In the genomic region with DNA sequence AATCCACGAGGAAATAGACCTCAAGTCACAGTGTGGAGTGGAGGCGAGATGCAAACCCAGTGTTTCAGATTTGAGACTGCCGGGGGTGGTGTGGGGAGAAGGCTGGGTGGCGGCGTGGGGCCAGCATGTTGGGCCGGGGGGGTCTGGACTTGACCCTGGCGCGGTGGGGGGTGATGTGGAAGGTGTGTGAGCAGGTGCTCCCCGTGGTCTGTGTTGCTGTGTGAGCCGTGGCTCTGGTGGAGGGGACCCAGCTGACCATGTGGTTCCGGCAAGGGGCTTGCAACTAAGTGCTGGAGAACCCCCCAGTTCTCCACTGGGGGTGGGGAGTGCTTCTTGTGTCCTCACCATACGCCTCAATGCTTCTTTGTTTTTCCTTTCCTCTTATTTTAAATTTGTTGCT, we compare ENCODE assay signal across 12 cellular contexts. TPM values are rescaled to one million over a fixed set of nuclear protein-coding genes. Genes with fewer than 3 reads are reported as not detected.
A peak's percentile ranks its signal among the peaks of the same experiment; 100 is the strongest.
DNase-seq lines count a peak whose midpoint lies in the region; ATAC-seq and TF ChIP-seq lines count a peak whose summit lies in the region.
"Had no signal": no experiment of that assay in that cellular context is flagged by ENCODE, and none has a peak within 500 bp of the region (broad histone marks: within the 10 kb centered on the region; RNA-seq: fewer than 3 reads in every experiment).

No MANE protein-coding gene starts in this region.

- peaks cover 100% of the 10 kb centered on the region for H4K20me1 ChIP-seq in hepatocyte (ENCODE audit: insufficient read depth, poor library complexity, severe bottlenecking)

- in situ Hi-C loops in KBM-7 (cut with MboI; ENCODE audit: low pct_unique_long_range_greater_than_20kb, low sequenced_read_pairs): no loop called here

- H3K9me2 ChIP-seq in hepatocyte (replicated peaks; ENCODE audit: insufficient read depth): no peaks in the 10 kb centered on the region

- H3K36me3 ChIP-seq in hepatocyte (replicated peaks; ENCODE audit: insufficient read depth, low read depth) (no peaks in the 10 kb centered on the region), spleen (peaks cover 0 to 38% (median 1%) of the 10 kb centered on the region in 6 donors)

- no peaks in the 10 kb centered on the region for H3K27me3 ChIP-seq in hepatocyte
- no peaks in the 10 kb centered on the region for H3K27me3 ChIP-seq in spleen (replicated peaks in 1 of 7)

- H3K36me3 Mint-ChIP-seq in activated CD8-positive, alpha-beta memory T cell treated with anti-CD3 and anti-CD28 coated beads, Interleukin-2, amount 10 ng/mL, durations not matched to agents 7 days and 5 days: peaks cover 30% of the 10 kb centered on the region
- peaks cover 62% of the 10 kb centered on the region for H3K36me3 Mint-ChIP-seq in activated CD8-positive, alpha-beta T cell treated with anti-CD3 and anti-CD28 coated beads, Interleukin-2, amount 10 ng/mL, durations not matched to agents 7 days and 5 days (ENCODE audit: low read depth)
- peaks cover 30 to 55% of the 10 kb centered on the region in 2 donors for H3K36me3 Mint-ChIP-seq in stimulated activated naive B cell treated with anti-CD40 and anti-IgM and Interleukin-4, amounts not matched to agents 10 μg/mL and 1 μg/mL and 100 μg/mL, for 72 hours

- intact Hi-C loops in spleen (cut with DNase I; ENCODE audit: low total_unique reads): no loop called here

- H3K4me3 ChIP-seq in hepatocyte (no peak overlapping the region), spleen (no peak overlapping the region)

- H3K4me3 Mint-ChIP-seq in activated CD8-positive, alpha-beta memory T cell treated with anti-CD3 and anti-CD28 coated beads, Interleukin-2, amount 10 ng/mL, durations not matched to agents 7 days and 5 days: no peak overlapping the region
- peak overlapping the region; percentile 66 for H3K4me3 Mint-ChIP-seq in activated CD8-positive, alpha-beta T cell treated with anti-CD3 and anti-CD28 coated beads, Interleukin-2, amount 10 ng/mL, durations not matched to agents 7 days and 5 days
- peak overlapping the region in 1 of 2 donors; percentile 8 for H3K4me3 Mint-ChIP-seq in stimulated activated naive B cell treated with anti-CD40 and anti-IgM and Interleukin-4, amounts not matched to agents 10 μg/mL and 1 μg/mL and 100 μg/mL, for 72 hours

- CTCF ChIA-PET in activated CD8-positive, alpha-beta memory T cell treated with anti-CD3 and anti-CD28 coated beads, Interleukin-2, amount 10 ng/mL, durations not matched to agents 7 days and 5 days (lab: Charles Lee): no interaction called here
- CTCF ChIA-PET in activated CD8-positive, alpha-beta T cell treated with anti-CD3 and anti-CD28 coated beads, Interleukin-2, amount 10 ng/mL, durations not matched to agents 7 days and 5 days (lab: Charles Lee): interaction anchor here (1.8 kb wide), 3 partner anchors 10 to 70 kb away, joined by 5 to 12 read pairs (median 7); no protein-coding TSS in a partner anchor

- WGBS in hepatocyte (ENCODE audit: low lambda C conversion rate, missing lambda C conversion rate): 85% methylated on average over 11 of the region's 12 CpGs
- WGBS in spleen, 5 donors: 68 to 84% (median 77%) methylated on average over 10 to 12 of the region's 12 CpGs

- H3K4me2 ChIP-seq in hepatocyte: no peak overlapping the region

- H2AFZ ChIP-seq in hepatocyte: no peak overlapping the region

- peak overlapping the region; percentile 90 for H3K27ac ChIP-seq in hepatocyte
- peak overlapping the region in 1 of 8 donors; percentile 57 for H3K27ac ChIP-seq in spleen

- peaks cover 100% of the 10 kb centered on the region for H3K79me2 ChIP-seq in hepatocyte

- H3K4me1 Mint-ChIP-seq in activated CD8-positive, alpha-beta memory T cell treated with anti-CD3 and anti-CD28 coated beads, Interleukin-2, amount 10 ng/mL, durations not matched to agents 7 days and 5 days: peaks cover 82% of the 10 kb centered on the region
- H3K4me1 Mint-ChIP-seq in activated CD8-positive, alpha-beta T cell treated with anti-CD3 and anti-CD28 coated beads, Interleukin-2, amount 10 ng/mL, durations not matched to agents 7 days and 5 days (ENCODE audit: low read depth): peaks cover 82% of the 10 kb centered on the region
- H3K4me1 Mint-ChIP-seq in stimulated activated naive B cell treated with anti-CD40 and anti-IgM and Interleukin-4, amounts not matched to agents 10 μg/mL and 1 μg/mL and 100 μg/mL, for 72 hours: peaks cover 63 to 84% of the 10 kb centered on the region in 2 donors

- H3K27me3 Mint-ChIP-seq in activated CD8-positive, alpha-beta memory T cell treated with anti-CD3 and anti-CD28 coated beads, Interleukin-2, amount 10 ng/mL, durations not matched to agents 7 days and 5 days: no peaks in the 10 kb centered on the region
- no peaks in the 10 kb centered on the region for H3K27me3 Mint-ChIP-seq in activated CD8-positive, alpha-beta T cell treated with anti-CD3 and anti-CD28 coated beads, Interleukin-2, amount 10 ng/mL, durations not matched to agents 7 days and 5 days (ENCODE audit: low read depth)
- H3K27me3 Mint-ChIP-seq in stimulated activated naive B cell treated with anti-CD40 and anti-IgM and Interleukin-4, amounts not matched to agents 10 μg/mL and 1 μg/mL and 100 μg/mL, for 72 hours: no peaks in the 10 kb centered on the region

- no peak for TF ChIP-seq POLR2A in spleen (IDR thresholded peaks at IDR 0.05)

- no peak for DNase-seq in activated CD8-positive, alpha-beta memory T cell treated with anti-CD3 and anti-CD28 coated beads, Interleukin-2, amount 10 ng/mL, durations not matched to agents 7 days and 5 days
- no peak for DNase-seq in activated CD8-positive, alpha-beta memory T cell treated with anti-CD3 and anti-CD28 coated beads, Interleukin-2, amount 50 U/mL, for 4 hours
- DNase-seq in activated CD8-positive, alpha-beta T cell treated with anti-CD3 and anti-CD28 coated beads, Interleukin-2, amount 10 ng/mL, durations not matched to agents 7 days and 5 days: no peak
- DNase-seq in hepatocyte (ENCODE audit: low spot score) (no peak), KBM-7 (no peak), spleen (no peak)
- DNase-seq in stimulated activated naive B cell treated with anti-CD40 and anti-IgM and Interleukin-4, amounts not matched to agents 10 μg/mL and 1 μg/mL and 100 μg/mL, for 72 hours: no peak
- DNase-seq: ACHN; activated CD4-positive, alpha-beta T cell treated with anti-CD3 and anti-CD28 coated beads, Interleukin-2, amount 50 U/mL, for 1 hour; stimulated activated CD4-positive, alpha-beta T cell treated with anti-CD3 and anti-CD28 coated beads, Interleukin-15, amount 100 ng/mL, for 24 hours had no signal

- H3K4me1 ChIP-seq in hepatocyte (ENCODE audit: insufficient read depth) (peaks cover 58% of the 10 kb centered on the region), spleen (peaks cover 55 to 99% (median 92%) of the 10 kb centered on the region in 6 donors)

- H3K9me3 ChIP-seq in hepatocyte (ENCODE audit: low read depth): no peaks in the 10 kb centered on the region
- no peaks in the 10 kb centered on the region for H3K9me3 ChIP-seq in spleen

- POLR2A ChIA-PET in activated CD8-positive, alpha-beta T cell treated with anti-CD3 and anti-CD28 coated beads, Interleukin-2, amount 10 ng/mL, durations not matched to agents 7 days and 5 days (lab: Charles Lee): interaction anchor here (1.0 to 4.8 kb wide), 2 partner anchors 8 to 14 kb away, joined by 3 to 20 read pairs; no protein-coding TSS in a partner anchor

- H3K27ac Mint-ChIP-seq in activated CD8-positive, alpha-beta memory T cell treated with anti-CD3 and anti-CD28 coated beads, Interleukin-2, amount 10 ng/mL, durations not matched to agents 7 days and 5 days: peak overlapping the region; percentile 84
- H3K27ac Mint-ChIP-seq in activated CD8-positive, alpha-beta T cell treated with anti-CD3 and anti-CD28 coated beads, Interleukin-2, amount 10 ng/mL, durations not matched to agents 7 days and 5 days: peak overlapping the region; percentile 86
- peak overlapping the region; percentile 87 for H3K27ac Mint-ChIP-seq in stimulated activated naive B cell treated with anti-CD40 and anti-IgM and Interleukin-4, amounts not matched to agents 10 μg/mL and 1 μg/mL and 100 μg/mL, for 72 hours

- no peak for TF ChIP-seq CTCF in hepatocyte (IDR thresholded peaks at IDR 0.05; ENCODE audit: poor library complexity)
- TF ChIP-seq CTCF in spleen (IDR thresholded peaks at IDR 0.05 in 8 of 11, conservative IDR thresholded peaks at IDR 0.05 in 3 of 11): no peak

- no peaks in the 10 kb centered on the region for H3K9me3 Mint-ChIP-seq in activated CD8-positive, alpha-beta memory T cell treated with anti-CD3 and anti-CD28 coated beads, Interleukin-2, amount 10 ng/mL, durations not matched to agents 7 days and 5 days (ENCODE audit: low read depth)
- H3K9me3 Mint-ChIP-seq in activated CD8-positive, alpha-beta T cell treated with anti-CD3 and anti-CD28 coated beads, Interleukin-2, amount 10 ng/mL, durations not matched to agents 7 days and 5 days (ENCODE audit: insufficient read depth): no peaks in the 10 kb centered on the region
- no peaks in the 10 kb centered on the region for H3K9me3 Mint-ChIP-seq in stimulated activated naive B cell treated with anti-CD40 and anti-IgM and Interleukin-4, amounts not matched to agents 10 μg/mL and 1 μg/mL and 100 μg/mL, for 72 hours

- no peak for ATAC-seq in activated CD8-positive, alpha-beta memory T cell treated with anti-CD3 and anti-CD28 coated beads, Interleukin-2, amount 10 ng/mL, durations not matched to agents 7 days and 5 days
- no peak for ATAC-seq in activated CD8-positive, alpha-beta T cell treated with anti-CD3 and anti-CD28 coated beads, Interleukin-2, amount 10 ng/mL, durations not matched to agents 7 days and 5 days
- no peak for ATAC-seq in stimulated activated naive B cell treated with anti-CD40 and anti-IgM and Interleukin-4, amounts not matched to agents 10 μg/mL and 1 μg/mL and 100 μg/mL, for 72 hours (replicated peaks)
- no peak for ATAC-seq in HG02885 (IDR thresholded peaks at IDR 0.05; ENCODE audit: poor library complexity, unreplicated experiment)
- ATAC-seq: esophagus mucosa had no signal

RNA-seq across cellular contexts. Expression of gene PRRC2B, which starts 25.8 kb away (rescaled TPM):
- 100 to 1,000 TPM; 242 to 293 TPM for total RNA-seq in activated CD8-positive, alpha-beta memory T cell treated with anti-CD3 and anti-CD28 coated beads, Interleukin-2, amount 10 ng/mL, durations not matched to agents 7 days and 5 days
- total RNA-seq in activated CD8-positive, alpha-beta T cell treated with anti-CD3 and anti-CD28 coated beads, Interleukin-2, amount 10 ng/mL, durations not matched to agents 7 days and 5 days: 100 to 1,000 TPM; 215 to 216 TPM
- total RNA-seq in hepatocyte (76.8 and 118 TPM in 2 replicates), spleen (100 to 1,000 TPM; 136 to 235 (median 186) TPM)
- polyA plus RNA-seq in hepatocyte (44.6 and 48.2 TPM in 2 replicates), spleen (10 to 100 TPM; 23.3 to 63.1 (median 31.4) TPM)
